Comparison of ENCODE assay signal across 21 cellular contexts in the genomic region with DNA sequence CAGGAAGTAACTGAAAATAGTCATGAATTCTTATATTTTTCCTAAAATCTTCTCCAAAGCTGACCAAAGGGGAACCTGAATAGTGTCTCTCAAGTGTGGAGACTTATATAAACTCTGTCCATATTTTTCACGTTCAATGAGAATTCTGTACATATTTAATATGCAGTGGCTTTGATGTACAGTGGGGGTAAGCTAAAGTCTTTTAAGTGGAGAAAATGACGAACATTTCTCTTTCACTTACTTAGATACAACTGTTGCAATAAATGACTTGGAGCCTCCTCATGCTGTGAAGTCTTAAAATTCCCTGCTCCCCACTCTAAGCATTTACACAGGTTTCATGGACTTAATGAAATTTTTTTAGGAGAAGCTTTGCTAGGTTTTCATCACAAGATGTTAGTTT.
"Had no signal": no experiment of that assay in that cellular context is flagged by ENCODE, and none has a peak within 500 bp of the region (broad histone marks: within the 10 kb centered on the region; RNA-seq: fewer than 3 reads in every experiment).

No MANE protein-coding gene starts in this region.

- H3K4me1 ChIP-seq: gastrocnemius medialis, lower lobe of right lung, right atrium auricular region had no signal

- H3K27ac ChIP-seq: brain microvascular endothelial cell, coronary artery, dorsolateral prefrontal cortex, gastrocnemius medialis, left lung, lower lobe of right lung, right atrium auricular region had no signal

- H3K9me3 ChIP-seq: gastrocnemius medialis, left lung, lower lobe of right lung, right atrium auricular region had no signal

- H3K4me3 ChIP-seq: coronary artery, dorsolateral prefrontal cortex, gastrocnemius medialis, left lung, lower lobe of right lung, right atrium auricular region had no signal

- H3K36me3 ChIP-seq: brain microvascular endothelial cell, gastrocnemius medialis, left lung, lower lobe of right lung, right atrium auricular region had no signal

- H3K27me3 ChIP-seq: brain microvascular endothelial cell, dorsolateral prefrontal cortex, gastrocnemius medialis, left lung, right atrium auricular region had no signal

- H3K4me3 Mint-ChIP-seq: activated B cell treated with CpG ODN at 0.5 μM for 24 hours; activated naive CD8-positive, alpha-beta T cell treated with anti-CD3 and anti-CD28 coated beads, Interleukin-2, amount 10 ng/mL, durations not matched to agents 7 days and 5 days; activated T-cell treated with anti-CD3 and anti-CD28 coated beads, Interleukin-2, amount 50 U/mL, for 4 hours; natural killer cell treated with Interleukin-12 subunit alpha and Interleukin-12 subunit beta and Interleukin-15 and Interleukin-18, amount 100 ng/mL, for 72 hours; stimulated activated naive B cell treated with anti-CD40 and anti-IgM and Interleukin-4, amounts not matched to agents 10 μg/mL and 1 μg/mL and 100 μg/mL, for 72 hours had no signal

- H3K4me1 Mint-ChIP-seq: activated B cell treated with CpG ODN at 0.5 μM for 24 hours; activated naive CD8-positive, alpha-beta T cell treated with anti-CD3 and anti-CD28 coated beads, Interleukin-2, amount 10 ng/mL, durations not matched to agents 7 days and 5 days; stimulated activated naive B cell treated with anti-CD40 and anti-IgM and Interleukin-4, amounts not matched to agents 10 μg/mL and 1 μg/mL and 100 μg/mL, for 72 hours had no signal

- H3K27ac Mint-ChIP-seq: activated B cell treated with CpG ODN at 0.5 μM for 24 hours; activated naive CD8-positive, alpha-beta T cell treated with anti-CD3 and anti-CD28 coated beads, Interleukin-2, amount 10 ng/mL, durations not matched to agents 7 days and 5 days; activated T-helper 2 cell treated with anti-CD3 and anti-CD28 coated beads, Interferon-gamma antibody, Interleukin-2, Interleukin-4, amounts not matched to agents 10 μg/mL and 5 μg/mL and 100 μg/mL, durations not matched to agents 14 hours and 24 hours and 36 hours; natural killer cell treated with Interleukin-12 subunit alpha and Interleukin-12 subunit beta and Interleukin-15 and Interleukin-18, amount 100 ng/mL, for 72 hours; stimulated activated naive B cell treated with anti-CD40 and anti-IgM and Interleukin-4, amounts not matched to agents 10 μg/mL and 1 μg/mL and 100 μg/mL, for 72 hours had no signal

- H3K36me3 Mint-ChIP-seq: activated naive CD8-positive, alpha-beta T cell treated with anti-CD3 and anti-CD28 coated beads, Interleukin-2, amount 10 ng/mL, durations not matched to agents 7 days and 5 days; natural killer cell treated with Interleukin-12 subunit alpha and Interleukin-12 subunit beta and Interleukin-15 and Interleukin-18, amount 100 ng/mL, for 72 hours; stimulated activated naive B cell treated with anti-CD40 and anti-IgM and Interleukin-4, amounts not matched to agents 10 μg/mL and 1 μg/mL and 100 μg/mL, for 72 hours had no signal

- H3K27me3 Mint-ChIP-seq: activated B cell treated with CpG ODN at 0.5 μM for 24 hours; activated naive CD8-positive, alpha-beta T cell treated with anti-CD3 and anti-CD28 coated beads, Interleukin-2, amount 10 ng/mL, durations not matched to agents 7 days and 5 days; stimulated activated naive B cell treated with anti-CD40 and anti-IgM and Interleukin-4, amounts not matched to agents 10 μg/mL and 1 μg/mL and 100 μg/mL, for 72 hours had no signal

- H3K9me3 Mint-ChIP-seq: activated naive CD8-positive, alpha-beta T cell treated with anti-CD3 and anti-CD28 coated beads, Interleukin-2, amount 10 ng/mL, durations not matched to agents 7 days and 5 days; activated T-cell treated with anti-CD3 and anti-CD28 coated beads, Interleukin-2, amount 50 U/mL, for 4 hours; activated T-helper 2 cell treated with anti-CD3 and anti-CD28 coated beads, Interferon-gamma antibody, Interleukin-2, Interleukin-4, amounts not matched to agents 10 μg/mL and 5 μg/mL and 100 μg/mL, durations not matched to agents 14 hours and 24 hours and 36 hours; natural killer cell treated with Interleukin-12 subunit alpha and Interleukin-12 subunit beta and Interleukin-15 and Interleukin-18, amount 100 ng/mL, for 72 hours had no signal

- DNase-seq: activated B cell treated with CpG ODN at 0.5 μM for 24 hours; activated CD4-positive, alpha-beta T cell treated with anti-CD3 and anti-CD28 coated beads, Interleukin-2, amount 50 U/mL, for 1 hour; activated naive CD4-positive, alpha-beta T cell; activated naive CD8-positive, alpha-beta T cell treated with anti-CD3 and anti-CD28 coated beads, Interleukin-2, amount 10 ng/mL, durations not matched to agents 7 days and 5 days; activated T-cell treated with anti-CD3 and anti-CD28 coated beads, Interleukin-2, amount 50 U/mL, for 4 hours; amniotic stem cell; brain microvascular endothelial cell; dorsolateral prefrontal cortex; effector memory CD4-positive, alpha-beta T cell; gastrocnemius medialis; glutamatergic neuron; left lung; lower lobe of right lung; mesenchymal stem cell; stimulated activated CD4-positive, alpha-beta T cell treated with anti-CD3 and anti-CD28 coated beads, Interleukin-15, amount 100 ng/mL, for 24 hours; stimulated activated CD4-positive, alpha-beta T cell treated with anti-CD3 and anti-CD28 coated beads, Interleukin-2, amount 100 ng/mL, for 24 hours; stimulated activated naive B cell treated with anti-CD40 and anti-IgM and Interleukin-4, amounts not matched to agents 10 μg/mL and 1 μg/mL and 100 μg/mL, for 72 hours had no signal

- ATAC-seq: activated T-cell treated with anti-CD3 and anti-CD28 coated beads, Interleukin-2, amount 50 U/mL, for 4 hours; gastrocnemius medialis; left lung; lower lobe of right lung; natural killer cell treated with Interleukin-12 subunit alpha and Interleukin-12 subunit beta and Interleukin-15 and Interleukin-18, amount 100 ng/mL, for 72 hours; stimulated activated naive B cell treated with anti-CD40 and anti-IgM and Interleukin-4, amounts not matched to agents 10 μg/mL and 1 μg/mL and 100 μg/mL, for 72 hours had no signal
